1 cellular context compared by ENCODE assay signal in genomic region chr12:92509156-92509758, GRCh38.
TF ChIP-seq lines count a peak whose summit lies in the region.

No MANE protein-coding gene starts in this region.

TF ChIP-seq in K562, 482 proteins besides CTCF, POLR2A, EP300 and RAD21 (continued from another document):
- TF ChIP-seq TOE1 (IDR thresholded peaks at IDR 0.05; ENCODE audit: borderline replicate concordance) (peak; percentile 74; the same call in 1 of the 2 replicates), TOE1 (CRISPR knock-in tag; IDR thresholded peaks at IDR 0.05; ENCODE audit: borderline replicate concordance, low read depth) (no peak), NFYB (IDR thresholded peaks at IDR 0.05; ENCODE audit: extremely low read depth, insufficient read length) (peak; percentile 24), TFAM (CRISPR knock-in tag; conservative IDR thresholded peaks at IDR 0.05) (no peak), USF2 (CRISPR knock-in tag; IDR thresholded peaks at IDR 0.05) (peak; percentile 50), TFE3 (CRISPR knock-in tag; IDR thresholded peaks at IDR 0.05) (peak; percentile 83), ETS1 (conservative IDR thresholded peaks at IDR 0.05; ENCODE audit: control insufficient read depth, low read depth, low read length) (no peak), USF1 (CRISPR knock-in tag; IDR thresholded peaks at IDR 0.05) (0 out of 2 replicates have a peak, but pooled peaks have one; percentile 62)
